In the genomic region with DNA sequence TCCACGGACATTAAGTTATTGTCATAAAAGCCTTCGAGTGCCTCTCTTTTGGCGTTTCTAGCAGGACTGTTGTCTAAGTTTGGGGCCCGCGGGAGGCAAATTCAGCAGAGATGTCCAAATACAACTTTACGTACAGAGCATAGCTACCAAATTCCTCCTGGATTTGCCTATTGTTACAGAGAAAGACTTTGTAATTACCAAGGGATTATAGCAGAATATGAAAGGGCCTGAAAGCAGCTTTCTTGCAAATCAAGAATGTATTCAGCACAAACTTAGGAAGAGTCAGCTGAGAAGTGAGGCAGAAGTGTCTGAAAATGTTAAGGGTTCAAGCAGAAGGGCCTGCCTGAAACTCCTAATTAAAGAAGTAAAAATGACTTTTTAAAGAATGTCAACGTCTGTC, we compare ENCODE assay signal across 39 cellular contexts.
"Had no signal": no experiment of that assay in that cellular context is flagged by ENCODE, and none has a peak within 500 bp of the region (broad histone marks: within the 10 kb centered on the region; RNA-seq: fewer than 3 reads in every experiment).

No MANE protein-coding gene starts in this region.

- H3K4me3 ChIP-seq: ascending aorta, cardiac muscle cell had no signal

- H3K27me3 Mint-ChIP-seq: activated B cell treated with CpG ODN at 0.5 μM for 24 hours; activated CD4-positive, alpha-beta memory T cell treated with anti-CD3 and anti-CD28 coated beads for 36 hours; activated CD4-positive, alpha-beta T cell treated with anti-CD3 and anti-CD28 coated beads, Interleukin-2, amount 10 ng/mL, durations not matched to agents 24 days and 14 days; activated CD8-positive, alpha-beta T cell treated with anti-CD3 and anti-CD28 coated beads for 36 hours; activated naive CD8-positive, alpha-beta T cell; activated naive CD8-positive, alpha-beta T cell treated with anti-CD3 and anti-CD28 coated beads, Interleukin-2, amount 10 ng/mL, durations not matched to agents 7 days and 5 days; activated naive CD8-positive, alpha-beta T cell treated with anti-CD3 and anti-CD28 coated beads, Interleukin-2, amount 50 U/mL, for 24 hours; activated T-helper 17 cell treated with anti-CD3 and anti-CD28 coated beads, Interleukin-2, amount 50 U/mL, for 72 hours; central memory CD8-positive, alpha-beta T cell had no signal

- DNase-seq: activated B cell treated with CpG ODN at 0.5 μM for 24 hours; activated CD4-positive, alpha-beta memory T cell treated with anti-CD3 and anti-CD28 coated beads for 36 hours; activated CD4-positive, alpha-beta T cell treated with anti-CD3 and anti-CD28 coated beads for 4 hours; activated CD4-positive, alpha-beta T cell treated with anti-CD3 and anti-CD28 coated beads, Interleukin-2, amount 10 ng/mL, durations not matched to agents 24 days and 14 days; activated CD4-positive, alpha-beta T cell treated with anti-CD3 and anti-CD28 coated beads, Interleukin-2, amount 50 U/mL, for 1 hour; activated CD4-positive, alpha-beta T cell treated with anti-CD3 and anti-CD28 coated beads, Interleukin-2, amount 50 U/mL, for 4 hours; activated CD4-positive, CD25-positive, alpha-beta regulatory T cell treated with anti-CD3 and anti-CD28 coated beads, Interleukin-2, amount 50 U/mL, for 72 hours; activated CD8-positive, alpha-beta memory T cell treated with anti-CD3 and anti-CD28 coated beads, Interleukin-2, amount 50 U/mL, for 4 hours; activated CD8-positive, alpha-beta T cell treated with anti-CD3 and anti-CD28 coated beads for 36 hours; activated effector memory CD4-positive, alpha-beta T cell treated with anti-CD3 and anti-CD28 coated beads, Interleukin-2, amount 50 U/mL, for 16 hours; activated gamma-delta T cell treated with Interleukin-2 at 50 U/mL for 16 hours; activated naive CD4-positive, alpha-beta T cell; activated naive CD4-positive, alpha-beta T cell treated with anti-CD3 and anti-CD28 coated beads for 36 hours; activated naive CD4-positive, alpha-beta T cell treated with anti-CD3 and anti-CD28 coated beads, Interleukin-2, amount 50 U/mL, for 16 hours; activated naive CD8-positive, alpha-beta T cell treated with anti-CD3 and anti-CD28 coated beads, Interleukin-2, amount 10 ng/mL, durations not matched to agents 7 days and 5 days; activated naive CD8-positive, alpha-beta T cell treated with anti-CD3 and anti-CD28 coated beads, Interleukin-2, amount 50 U/mL, for 24 hours; activated T-cell treated with anti-CD3 and anti-CD28 coated beads for 4 hours; activated T-cell treated with anti-CD3 and anti-CD28 coated beads, Interleukin-2, amount 50 U/mL, for 1 hour; activated T-cell treated with anti-CD3 and anti-CD28 coated beads, Interleukin-2, amount 50 U/mL, for 4 hours; activated T-cell treated with anti-CD3 and anti-CD28 coated beads, Interleukin-2, amount 50 U/mL, for 72 hours; amygdala; anterior cingulate cortex; caudate nucleus; cerebellar nuclear complex; T-helper 1 cell; T-helper 2 cell; T-helper 9 cell had no signal

- H3K36me3 Mint-ChIP-seq: activated CD4-positive, alpha-beta memory T cell treated with anti-CD3 and anti-CD28 coated beads for 36 hours; activated naive CD8-positive, alpha-beta T cell; activated naive CD8-positive, alpha-beta T cell treated with anti-CD3 and anti-CD28 coated beads, Interleukin-2, amount 10 ng/mL, durations not matched to agents 7 days and 5 days; brain had no signal

- FAIRE-seq: bronchial epithelial cell, TTC549 had no signal

- ATAC-seq: activated CD8-positive, alpha-beta T cell treated with anti-CD3 and anti-CD28 coated beads for 36 hours; activated naive CD8-positive, alpha-beta T cell treated with anti-CD3 and anti-CD28 coated beads, Interleukin-2, amount 50 U/mL, for 24 hours; activated T-cell treated with anti-CD3 and anti-CD28 coated beads, Interleukin-2, amount 50 U/mL, for 4 hours; activated T-cell treated with anti-CD3 and anti-CD28 coated beads, Interleukin-2, amount 50 U/mL, for 72 hours; activated T-helper 17 cell treated with anti-CD3 and anti-CD28 coated beads, Interleukin-2, amount 50 U/mL, for 72 hours had no signal

- H3K4me1 Mint-ChIP-seq: activated B cell treated with CpG ODN at 0.5 μM for 24 hours; activated CD4-positive, alpha-beta T cell treated with anti-CD3 and anti-CD28 coated beads, Interleukin-2, amount 10 ng/mL, durations not matched to agents 24 days and 14 days; activated naive CD8-positive, alpha-beta T cell treated with anti-CD3 and anti-CD28 coated beads, Interleukin-2, amount 10 ng/mL, durations not matched to agents 7 days and 5 days; activated naive CD8-positive, alpha-beta T cell treated with anti-CD3 and anti-CD28 coated beads, Interleukin-2, amount 50 U/mL, for 24 hours; activated T-helper 17 cell treated with anti-CD3 and anti-CD28 coated beads, Interleukin-2, amount 50 U/mL, for 72 hours; central memory CD8-positive, alpha-beta T cell had no signal

- H3K4me1 ChIP-seq: ascending aorta had no signal

- H3K9me3 ChIP-seq: ascending aorta had no signal

- H3K27ac Mint-ChIP-seq: activated B cell treated with CpG ODN at 0.5 μM for 24 hours; activated CD4-positive, alpha-beta memory T cell treated with anti-CD3 and anti-CD28 coated beads for 36 hours; activated CD4-positive, alpha-beta T cell treated with anti-CD3 and anti-CD28 coated beads, Interleukin-2, amount 10 ng/mL, durations not matched to agents 24 days and 14 days; activated CD8-positive, alpha-beta T cell treated with anti-CD3 and anti-CD28 coated beads for 36 hours; activated naive CD4-positive, alpha-beta T cell treated with anti-CD3 and anti-CD28 coated beads for 36 hours; activated naive CD8-positive, alpha-beta T cell; activated naive CD8-positive, alpha-beta T cell treated with anti-CD3 and anti-CD28 coated beads, Interleukin-2, amount 10 ng/mL, durations not matched to agents 7 days and 5 days; activated naive CD8-positive, alpha-beta T cell treated with anti-CD3 and anti-CD28 coated beads, Interleukin-2, amount 50 U/mL, for 24 hours; activated T-cell treated with anti-CD3 and anti-CD28 coated beads, Interleukin-2, amount 50 U/mL, for 72 hours; activated T-helper 1 cell treated with anti-CD3 and anti-CD28 coated beads, Interleukin-12 subunit alpha, Interleukin-12 subunit beta, Interleukin-2, Interleukin-4 antibody, amounts not matched to agents 30 ng/mL and 10 ng/mL and 1 ng/mL, durations not matched to agents 14 hours and 24 hours and 36 hours; activated T-helper 17 cell treated with anti-CD3 and anti-CD28 coated beads, Interleukin-2, amount 50 U/mL, for 72 hours; T-helper 1 cell treated with Interleukin-12 subunit alpha and Interleukin-12 subunit beta and Interleukin-4 antibody, amounts not matched to agents 30 μg/mL and 1 μg/mL, for 36 hours; T-helper 2 cell treated with Interferon-gamma antibody and Interleukin-4, amounts not matched to agents 5 μg/mL and 100 μg/mL, for 36 hours had no signal

- H3K27ac ChIP-seq: ascending aorta, cardiac muscle cell, VCaP had no signal

- H3K4me3 Mint-ChIP-seq: activated B cell treated with CpG ODN at 0.5 μM for 24 hours; activated CD4-positive, alpha-beta memory T cell treated with anti-CD3 and anti-CD28 coated beads for 36 hours; activated CD4-positive, alpha-beta T cell treated with anti-CD3 and anti-CD28 coated beads, Interleukin-2, amount 10 ng/mL, durations not matched to agents 24 days and 14 days; activated CD8-positive, alpha-beta T cell treated with anti-CD3 and anti-CD28 coated beads for 36 hours; activated naive CD4-positive, alpha-beta T cell treated with anti-CD3 and anti-CD28 coated beads for 36 hours; activated naive CD8-positive, alpha-beta T cell; activated naive CD8-positive, alpha-beta T cell treated with anti-CD3 and anti-CD28 coated beads, Interleukin-2, amount 10 ng/mL, durations not matched to agents 7 days and 5 days; activated naive CD8-positive, alpha-beta T cell treated with anti-CD3 and anti-CD28 coated beads, Interleukin-2, amount 50 U/mL, for 24 hours; activated T-cell treated with anti-CD3 and anti-CD28 coated beads, Interleukin-2, amount 50 U/mL, for 4 hours; activated T-cell treated with anti-CD3 and anti-CD28 coated beads, Interleukin-2, amount 50 U/mL, for 72 hours; activated T-helper 1 cell treated with anti-CD3 and anti-CD28 coated beads, Interleukin-12 subunit alpha, Interleukin-12 subunit beta, Interleukin-2, Interleukin-4 antibody, amounts not matched to agents 30 ng/mL and 10 ng/mL and 1 ng/mL, durations not matched to agents 14 hours and 24 hours and 36 hours; activated T-helper 17 cell treated with anti-CD3 and anti-CD28 coated beads, Interleukin-2, amount 50 U/mL, for 72 hours; brain; central memory CD8-positive, alpha-beta T cell; T-helper 1 cell treated with Interleukin-12 subunit alpha and Interleukin-12 subunit beta and Interleukin-4 antibody, amounts not matched to agents 30 μg/mL and 1 μg/mL, for 36 hours; T-helper 2 cell treated with Interferon-gamma antibody and Interleukin-4, amounts not matched to agents 5 μg/mL and 100 μg/mL, for 36 hours had no signal

- H3K36me3 ChIP-seq: ascending aorta, cardiac muscle cell had no signal

- H3K9me3 Mint-ChIP-seq: activated CD4-positive, alpha-beta T cell treated with anti-CD3 and anti-CD28 coated beads, Interleukin-2, amount 10 ng/mL, durations not matched to agents 24 days and 14 days; activated CD8-positive, alpha-beta T cell treated with anti-CD3 and anti-CD28 coated beads for 36 hours; activated naive CD8-positive, alpha-beta T cell treated with anti-CD3 and anti-CD28 coated beads, Interleukin-2, amount 10 ng/mL, durations not matched to agents 7 days and 5 days; activated naive CD8-positive, alpha-beta T cell treated with anti-CD3 and anti-CD28 coated beads, Interleukin-2, amount 50 U/mL, for 24 hours; activated T-helper 1 cell treated with anti-CD3 and anti-CD28 coated beads, Interleukin-12 subunit alpha, Interleukin-12 subunit beta, Interleukin-2, Interleukin-4 antibody, amounts not matched to agents 30 ng/mL and 10 ng/mL and 1 ng/mL, durations not matched to agents 14 hours and 24 hours and 36 hours; T-helper 1 cell treated with Interleukin-12 subunit alpha and Interleukin-12 subunit beta and Interleukin-4 antibody, amounts not matched to agents 30 μg/mL and 1 μg/mL, for 36 hours; T-helper 2 cell treated with Interferon-gamma antibody and Interleukin-4, amounts not matched to agents 5 μg/mL and 100 μg/mL, for 36 hours had no signal

- H3K27me3 ChIP-seq: ascending aorta, cardiac muscle cell had no signal
